In genomic region chr6:42369568-42369967, GRCh38 we compare ENCODE assay signal across 10 cellular contexts.
DNase-seq lines count a peak whose midpoint lies in the region; ATAC-seq and TF ChIP-seq lines count a peak whose summit lies in the region.
"Had no signal": no experiment of that assay in that cellular context is flagged by ENCODE, and none has a peak within 500 bp of the region (broad histone marks: within the 10 kb centered on the region; RNA-seq: fewer than 3 reads in every experiment).

No MANE protein-coding gene starts in this region.

- ATAC-seq in activated CD8-positive, alpha-beta T cell treated with anti-CD3 and anti-CD28 coated beads for 36 hours, result no peak
- no peak for ATAC-seq in naive thymus-derived CD8-positive, alpha-beta T cell

- peaks cover 50% of the 10 kb centered on the region for H3K4me1 ChIP-seq in vagina

- H3K27me3 Mint-ChIP-seq in activated CD8-positive, alpha-beta T cell treated with anti-CD3 and anti-CD28 coated beads for 36 hours, result no peaks in the 10 kb centered on the region
- H3K27me3 Mint-ChIP-seq in naive thymus-derived CD8-positive, alpha-beta T cell, result no peaks in the 10 kb centered on the region

- CTCF ChIA-PET in activated CD8-positive, alpha-beta T cell treated with anti-CD3 and anti-CD28 coated beads for 36 hours (lab: Charles Lee), result no interaction called here

- H3K4me3 ChIP-seq in vagina, result no peak overlapping the region

- H3K9me3 Mint-ChIP-seq in activated CD8-positive, alpha-beta T cell treated with anti-CD3 and anti-CD28 coated beads for 36 hours, result no peaks in the 10 kb centered on the region
- no peaks in the 10 kb centered on the region for H3K9me3 Mint-ChIP-seq in naive thymus-derived CD8-positive, alpha-beta T cell

- no peak for TF ChIP-seq CTCF in activated CD8-positive, alpha-beta T cell treated with anti-CD3 and anti-CD28 coated beads for 36 hours (IDR thresholded peaks at IDR 0.05)
- TF ChIP-seq CTCF in vagina (IDR thresholded peaks at IDR 0.05), result no peak

- H3K36me3 Mint-ChIP-seq in activated CD8-positive, alpha-beta T cell treated with anti-CD3 and anti-CD28 coated beads for 36 hours (ENCODE audit: low read depth), result peaks cover 6% of the 10 kb centered on the region
- H3K36me3 Mint-ChIP-seq in naive thymus-derived CD8-positive, alpha-beta T cell, result peaks cover 0 to under 1% (median 0%) of the 10 kb centered on the region in 3 donors

- H3K4me1 Mint-ChIP-seq in activated CD8-positive, alpha-beta T cell treated with anti-CD3 and anti-CD28 coated beads for 36 hours (ENCODE audit: low read depth), result peaks cover 71% of the 10 kb centered on the region
- H3K4me1 Mint-ChIP-seq in naive thymus-derived CD8-positive, alpha-beta T cell, result peaks cover 48 to 94% (median 83%) of the 10 kb centered on the region in 4 donors

- POLR2A ChIA-PET in activated CD8-positive, alpha-beta T cell treated with anti-CD3 and anti-CD28 coated beads for 36 hours (lab: Charles Lee), result interaction anchor here (1.4 to 4.6 kb wide), 2 partner anchors 20 to 33 kb away, joined by 4 to 47 read pairs; no protein-coding TSS in a partner anchor
- POLR2A ChIA-PET in naive thymus-derived CD8-positive, alpha-beta T cell (lab: Charles Lee), result interaction anchor here (4.6 to 4.7 kb wide), 2 partner anchors 20 to 83 kb away, joined by 49 to 67 read pairs; partner anchors contain the start of gene TRERF1

- peak; percentile 67 for DNase-seq in activated CD4-positive, alpha-beta T cell treated with anti-CD3 and anti-CD28 coated beads for 48 hours
- no peak for DNase-seq in activated CD4-positive, alpha-beta T cell treated with anti-CD3 and anti-CD28 coated beads, Interleukin-2, amount 50 U/mL, for 1 hour
- DNase-seq in HT-29 (ENCODE audit: low spot score) (peak; percentile 33), A172 (ENCODE audit: low spot score) (no peak), DMS 273 treated with DMSO at 0.1 percent for 48 hours (lab: John Stamatoyannopoulos, UW) (no peak), vagina (ENCODE audit: extremely low spot score in 2 of 2) (no peak)
- DNase-seq in activated CD8-positive, alpha-beta T cell treated with anti-CD3 and anti-CD28 coated beads for 36 hours, result peak; percentile 47
- no peak for DNase-seq in naive thymus-derived CD8-positive, alpha-beta T cell
- DNase-seq: NCI-H82 had no signal

- H3K36me3 ChIP-seq in vagina, result no peaks in the 10 kb centered on the region

- peak overlapping the region; percentile 93 for H3K27ac Mint-ChIP-seq in activated CD8-positive, alpha-beta T cell treated with anti-CD3 and anti-CD28 coated beads for 36 hours
- peak overlapping the region; percentile 15 to 93 (median 77) for H3K27ac Mint-ChIP-seq in naive thymus-derived CD8-positive, alpha-beta T cell

- intact Hi-C loops in activated CD8-positive, alpha-beta T cell treated with anti-CD3 and anti-CD28 coated beads for 36 hours (cut with micrococcal nuclease), result no loop called here
- intact Hi-C loops in vagina (cut with DNase I), result no loop called here

- no peak for TF ChIP-seq POLR2A in vagina (IDR thresholded peaks at IDR 0.05)

- H3K4me3 Mint-ChIP-seq in activated CD8-positive, alpha-beta T cell treated with anti-CD3 and anti-CD28 coated beads for 36 hours, result no peak overlapping the region
- H3K4me3 Mint-ChIP-seq in naive thymus-derived CD8-positive, alpha-beta T cell, result peak overlapping the region; percentile 6 to 79 (median 50)

- H3K27me3 ChIP-seq in vagina, result no peaks in the 10 kb centered on the region

- H3K27ac ChIP-seq in vagina, result no peak overlapping the region
- H3K27ac ChIP-seq: parathyroid adenoma had no signal

- H3K9me3 ChIP-seq in vagina, result no peaks in the 10 kb centered on the region

Comparison
In these comparisons a context has a peak if more than half of its experiments do, and no peak if none do; other contexts are left out.
1. DNase-seq: peak in activated CD4-positive, alpha-beta T cell treated with anti-CD3 and anti-CD28 coated beads for 48 hours (single experiment), HT-29 (single experiment) and activated CD8-positive, alpha-beta T cell treated with anti-CD3 and anti-CD28 coated beads for 36 hours (single experiment); none in activated CD4-positive, alpha-beta T cell treated with anti-CD3 and anti-CD28 coated beads, Interleukin-2, amount 50 U/mL, for 1 hour (single experiment), naive thymus-derived CD8-positive, alpha-beta T cell (0 of 10), A172 (single experiment), DMS 273 treated with DMSO at 0.1 percent for 48 hours (single experiment) and vagina (0 of 2).